16 cellular contexts compared by ENCODE assay signal in the genomic region with DNA sequence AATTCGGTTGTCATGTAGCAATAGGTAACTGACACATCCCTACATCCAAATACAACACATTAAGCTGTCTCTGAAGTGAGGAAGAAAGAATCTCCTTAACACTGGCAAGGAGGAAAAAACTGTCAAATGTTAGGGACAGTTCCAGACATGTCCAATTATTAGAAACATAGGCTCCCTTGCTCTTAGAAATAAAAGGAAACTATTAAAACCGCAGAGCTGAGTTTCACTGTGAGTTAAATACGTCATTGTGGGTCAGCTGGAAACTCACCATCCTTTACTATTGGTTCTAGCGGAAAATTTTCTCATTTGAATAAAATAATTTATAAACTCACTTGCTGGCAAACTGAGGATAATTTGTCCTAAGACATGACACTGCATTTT. TPM values are rescaled to one million over a fixed set of nuclear protein-coding genes. Genes with fewer than 3 reads are reported as not detected.
"Had no signal": no experiment of that assay in that cellular context is flagged by ENCODE, and none has a peak within 500 bp of the region (broad histone marks: within the 10 kb centered on the region; RNA-seq: fewer than 3 reads in every experiment).

No MANE protein-coding gene starts in this region.

- H3K9me3 Mint-ChIP-seq: activated naive CD4-positive, alpha-beta T cell treated with anti-CD3 and anti-CD28 coated beads, Interleukin-2, amount 50 U/mL, for 72 hours; activated T-cell treated with anti-CD3 and anti-CD28 coated beads, Interleukin-2, amount 50 U/mL, for 72 hours; stimulated activated naive B cell treated with anti-CD40 and anti-IgM and Interleukin-4, amounts not matched to agents 10 μg/mL and 1 μg/mL and 100 μg/mL, for 72 hours had no signal

- H3K4me1 Mint-ChIP-seq: activated CD4-positive, alpha-beta T cell treated with anti-CD3 and anti-CD28 coated beads, Interleukin-2, amount 10 ng/mL, durations not matched to agents 24 days and 14 days; neural progenitor cell; stimulated activated naive B cell treated with anti-CD40 and anti-IgM and Interleukin-4, amounts not matched to agents 10 μg/mL and 1 μg/mL and 100 μg/mL, for 72 hours; T-helper 17 cell had no signal

- H3K36me3 Mint-ChIP-seq: activated naive CD4-positive, alpha-beta T cell treated with anti-CD3 and anti-CD28 coated beads, Interleukin-2, amount 50 U/mL, for 72 hours; stimulated activated naive B cell treated with anti-CD40 and anti-IgM and Interleukin-4, amounts not matched to agents 10 μg/mL and 1 μg/mL and 100 μg/mL, for 72 hours had no signal

- ATAC-seq: activated naive CD4-positive, alpha-beta T cell treated with anti-CD3 and anti-CD28 coated beads, Interleukin-2, amount 50 U/mL, for 72 hours; activated T-cell treated with anti-CD3 and anti-CD28 coated beads, Interleukin-2, amount 50 U/mL, for 72 hours; stimulated activated naive B cell treated with anti-CD40 and anti-IgM and Interleukin-4, amounts not matched to agents 10 μg/mL and 1 μg/mL and 100 μg/mL, for 72 hours; T-helper 17 cell had no signal

- H3K27ac ChIP-seq: neural progenitor cell, uterus had no signal

- H3K27me3 ChIP-seq: neural progenitor cell, thyroid gland, uterus had no signal

- DNase-seq: activated CD4-positive, alpha-beta T cell treated with anti-CD3 and anti-CD28 coated beads, Interleukin-2, amount 10 ng/mL, durations not matched to agents 24 days and 14 days; activated CD8-positive, alpha-beta memory T cell treated with anti-CD3 and anti-CD28 coated beads, Interleukin-2, amount 50 U/mL, for 48 hours; activated gamma-delta T cell; activated T-cell treated with anti-CD3 and anti-CD28 coated beads, Interleukin-2, amount 50 U/mL, for 72 hours; effector memory CD4-positive, alpha-beta T cell; hippocampal formation; kidney; mesendoderm; stimulated activated CD4-positive, alpha-beta T cell treated with anti-CD3 and anti-CD28 coated beads, Interleukin-12 subunit alpha, Interleukin-12 subunit beta, amount 100 ng/mL, for 4 hours; stimulated activated CD4-positive, alpha-beta T cell treated with anti-CD3 and anti-CD28 coated beads, Interleukin-2, amount 100 ng/mL, for 24 hours; stimulated activated naive B cell treated with anti-CD40 and anti-IgM and Interleukin-4, amounts not matched to agents 10 μg/mL and 1 μg/mL and 100 μg/mL, for 72 hours; T-helper 17 cell; thyroid gland; uterus had no signal

- H3K9me3 ChIP-seq: thyroid gland, uterus had no signal

- H3K27ac Mint-ChIP-seq: activated CD4-positive, alpha-beta T cell treated with anti-CD3 and anti-CD28 coated beads, Interleukin-2, amount 10 ng/mL, durations not matched to agents 24 days and 14 days; activated naive CD4-positive, alpha-beta T cell treated with anti-CD3 and anti-CD28 coated beads, Interleukin-2, amount 50 U/mL, for 72 hours; activated T-cell treated with anti-CD3 and anti-CD28 coated beads, Interleukin-2, amount 50 U/mL, for 72 hours; neural progenitor cell; stimulated activated naive B cell treated with anti-CD40 and anti-IgM and Interleukin-4, amounts not matched to agents 10 μg/mL and 1 μg/mL and 100 μg/mL, for 72 hours; T-helper 17 cell had no signal

- H3K4me1 ChIP-seq: neural progenitor cell had no signal

- H3K36me3 ChIP-seq: thyroid gland, uterus had no signal

- H3K4me3 Mint-ChIP-seq: activated CD4-positive, alpha-beta T cell treated with anti-CD3 and anti-CD28 coated beads, Interleukin-2, amount 10 ng/mL, durations not matched to agents 24 days and 14 days; activated T-cell treated with anti-CD3 and anti-CD28 coated beads, Interleukin-2, amount 50 U/mL, for 72 hours; neural progenitor cell; stimulated activated naive B cell treated with anti-CD40 and anti-IgM and Interleukin-4, amounts not matched to agents 10 μg/mL and 1 μg/mL and 100 μg/mL, for 72 hours; T-helper 17 cell had no signal

- H3K4me3 ChIP-seq: neural progenitor cell, thyroid gland, uterus had no signal

- FAIRE-seq: kidney had no signal

RNA-seq across cellular contexts. Expression of gene STARD13, which starts 40.7 kb away (rescaled TPM):
- total RNA-seq: T-helper 17 cell had no signal
